ENCODE assay signal across 19 cellular contexts in the genomic region with DNA sequence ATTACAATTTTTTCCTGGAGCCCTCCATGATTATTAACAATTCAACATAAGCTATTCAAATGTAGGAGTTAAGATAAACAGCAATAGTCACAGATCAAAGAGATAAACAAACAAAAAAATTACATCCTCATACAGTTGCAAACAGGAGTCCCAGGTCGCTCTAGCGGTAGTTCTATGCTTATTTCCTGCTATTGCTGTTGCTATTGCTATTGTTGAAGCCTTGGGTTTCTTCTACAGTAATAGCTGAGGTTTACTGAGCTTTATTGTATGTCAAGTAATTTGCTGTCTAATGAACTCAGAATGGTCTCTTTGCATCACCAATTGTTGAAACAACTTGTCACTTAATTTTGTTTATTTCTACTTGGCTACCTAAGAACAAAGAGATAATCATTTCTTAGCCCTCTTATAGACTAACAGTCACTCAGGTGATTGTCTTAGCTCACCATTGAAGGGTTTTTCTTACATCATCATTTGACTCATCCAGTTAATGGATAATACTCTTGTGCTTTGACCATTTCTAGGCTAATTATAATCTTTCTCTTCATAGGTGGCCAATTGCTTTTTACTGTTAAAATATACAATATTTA.
DNase-seq lines count a peak whose midpoint lies in the region; ATAC-seq and TF ChIP-seq lines count a peak whose summit lies in the region.
"Had no signal": no experiment of that assay in that cellular context is flagged by ENCODE, and none has a peak within 500 bp of the region (broad histone marks: within the 10 kb centered on the region; RNA-seq: fewer than 3 reads in every experiment).

No MANE protein-coding gene starts in this region.

- dilution Hi-C loops in mammary epithelial cell (cut with HindIII; ENCODE audit: low sequenced_read_pairs) = no loop called here

- peak; percentile 23 for DNase-seq in mammary epithelial cell
- no peak for DNase-seq in breast epithelium (ENCODE audit: low spot score in 2 of 2)
- peak; percentile 14 for DNase-seq in NCI-H1436 (lab: John Stamatoyannopoulos, UW)
- peak; percentile 36 for DNase-seq in epithelial cell of esophagus (ENCODE audit: low read depth)
- DNase-seq in A172 (ENCODE audit: low spot score) = no peak
- DNase-seq in nephron progenitor cell = no peak
- DNase-seq in cerebellum (ENCODE audit: low spot score) = no peak
- DNase-seq: COR-L47, DND-41, GDM1, MG63, NCI-H1092, NCI-H1694, NCI-H526 treated with DMSO at 0.1 percent for 48 hours, OCI-M1, SW 1271 had no signal

- no peaks in the 10 kb centered on the region for H3K4me1 ChIP-seq in mammary epithelial cell (ENCODE audit: insufficient read depth, low read length)
- no peaks in the 10 kb centered on the region for H3K4me1 ChIP-seq in breast epithelium

- H3K9me3 ChIP-seq in mammary epithelial cell (replicated peaks; ENCODE audit: insufficient read depth, low read length) = no peaks in the 10 kb centered on the region
- H3K9me3 ChIP-seq in breast epithelium = no peaks in the 10 kb centered on the region
- H3K9me3 ChIP-seq: MG63, SJSA1 had no signal

- CTCF ChIA-PET in mammary epithelial cell (lab: Charles Lee; ENCODE audit: low non-redundant PET) = no interaction called here

- BruUV-seq in mammary epithelial cell (replicated peaks; lab: Mats Ljungman, UMichigan) = no TSS peak

- H3K9me3 Mint-ChIP-seq in nephron progenitor cell = no peaks in the 10 kb centered on the region

- in situ Hi-C loops in mammary epithelial cell (cut with MboI; ENCODE audit: low sequenced_read_pairs in 2 of 2) = no loop called here

- no peak for ATAC-seq in HG03135 (IDR thresholded peaks at IDR 0.05; ENCODE audit: unreplicated experiment)

- no peak overlapping the region for H3K4me2 ChIP-seq in mammary epithelial cell (ENCODE audit: insufficient read depth, low read depth, low read length)

- 53% methylated on average over 2 of the region's 2 CpGs for WGBS in mammary epithelial cell (ENCODE audit: low coverage, missing lambda C conversion rate)

- no peaks in the 10 kb centered on the region for H3K79me2 ChIP-seq in mammary epithelial cell (ENCODE audit: insufficient read depth, low read length)

- H3K27me3 Mint-ChIP-seq in nephron progenitor cell (ENCODE audit: low read depth, poor library complexity) = no peaks in the 10 kb centered on the region

- no peaks in the 10 kb centered on the region for H3K36me3 Mint-ChIP-seq in nephron progenitor cell (ENCODE audit: low read depth)
- H3K36me3 Mint-ChIP-seq: CD14-positive monocyte had no signal

- no peaks in the 10 kb centered on the region for H4K20me1 ChIP-seq in mammary epithelial cell (ENCODE audit: insufficient read depth, low read length)

- H3K27ac ChIP-seq in mammary epithelial cell (ENCODE audit: insufficient read depth, low read depth, low read length) (no peak overlapping the region), breast epithelium (no peak overlapping the region)
- H3K27ac ChIP-seq: SJSA1 had no signal

- TF ChIP-seq CTCF in mammary epithelial cell (conservative IDR thresholded peaks at IDR 0.05 in 1 of 2, IDR thresholded peaks at IDR 0.05 in 1 of 2; ENCODE audit: extremely low read depth in 1 of 2, insufficient read depth in 1 of 2, low read depth in 1 of 2, low read length in 2 of 2) (no peak), breast epithelium (IDR thresholded peaks at IDR 0.05) (no peak), epithelial cell of esophagus (IDR thresholded peaks at IDR 0.05; ENCODE audit: insufficient read depth, low read depth, low read length, missing control alignments) (no peak), nephron progenitor cell (IDR thresholded peaks at IDR 0.05) (no peak)

- no peaks in the 10 kb centered on the region for H3K4me1 Mint-ChIP-seq in nephron progenitor cell
- H3K4me1 Mint-ChIP-seq: CD14-positive monocyte had no signal

- no peaks in the 10 kb centered on the region for H3K36me3 ChIP-seq in mammary epithelial cell (ENCODE audit: insufficient read depth, low read length)
- no peaks in the 10 kb centered on the region for H3K36me3 ChIP-seq in breast epithelium
- H3K36me3 ChIP-seq: MG63, SJSA1 had no signal

- intact Hi-C loops in mammary epithelial cell (cut with micrococcal nuclease) = no loop called here
- intact Hi-C loops in breast epithelium (cut with DNase I; ENCODE audit: low total_unique reads) = no loop called here

- H3K9ac ChIP-seq in mammary epithelial cell (ENCODE audit: insufficient read depth, low read length) = no peak overlapping the region

- H3K27ac Mint-ChIP-seq in nephron progenitor cell = no peak overlapping the region
- H3K27ac Mint-ChIP-seq: CD14-positive monocyte had no signal

- H3K4me3 Mint-ChIP-seq in nephron progenitor cell = no peak overlapping the region
- H3K4me3 Mint-ChIP-seq: CD14-positive monocyte had no signal

- TF ChIP-seq POLR2A in breast epithelium (IDR thresholded peaks at IDR 0.05) = no peak

- no peak overlapping the region for H3K4me3 ChIP-seq in mammary epithelial cell (replicated peaks in 1 of 3; ENCODE audit: insufficient read depth in 1 of 3, low read depth in 2 of 3, low read length in 3 of 3)
- H3K4me3 ChIP-seq in breast epithelium = no peak overlapping the region
- H3K4me3 ChIP-seq in epithelial cell of esophagus (ENCODE audit: low read length) = no peak overlapping the region
- H3K4me3 ChIP-seq: MG63, SJSA1 had no signal

- H3K27me3 ChIP-seq in mammary epithelial cell (ENCODE audit: insufficient read depth, low read length) (no peaks in the 10 kb centered on the region), breast epithelium (no peaks in the 10 kb centered on the region)
- H3K27me3 ChIP-seq: MG63, SJSA1 had no signal

- no peak overlapping the region for H2AFZ ChIP-seq in mammary epithelial cell (ENCODE audit: low read depth, low read length)

Comparison
In these comparisons a context has a peak if more than half of its experiments do, and no peak if none do; other contexts are left out.
1. DNase-seq: peak in mammary epithelial cell (single experiment), NCI-H1436 (single experiment) and epithelial cell of esophagus (single experiment); none in breast epithelium (0 of 2), A172 (single experiment), nephron progenitor cell (single experiment) and cerebellum (single experiment).